35 cellular contexts compared by ENCODE assay signal in genomic region chr2:161898633-161899032, GRCh38.
"Had no signal": no experiment of that assay in that cellular context is flagged by ENCODE, and none has a peak within 500 bp of the region (broad histone marks: within the 10 kb centered on the region; RNA-seq: fewer than 3 reads in every experiment).

No MANE protein-coding gene starts in this region.

- H3K27ac Mint-ChIP-seq: activated B cell treated with CpG ODN at 0.5 μM for 24 hours; activated CD4-positive, alpha-beta memory T cell treated with anti-CD3 and anti-CD28 coated beads for 36 hours; activated CD4-positive, alpha-beta T cell treated with anti-CD3 and anti-CD28 coated beads, Interleukin-2, amount 10 ng/mL, durations not matched to agents 24 days and 14 days; activated CD8-positive, alpha-beta T cell treated with anti-CD3 and anti-CD28 coated beads for 36 hours; activated naive CD4-positive, alpha-beta T cell treated with anti-CD3 and anti-CD28 coated beads, Interleukin-2, amount 10 ng/mL, durations not matched to agents 7 days and 5 days; activated naive CD4-positive, alpha-beta T cell treated with anti-CD3 and anti-CD28 coated beads, Interleukin-2, amount 50 U/mL, for 24 hours; activated naive CD8-positive, alpha-beta T cell; activated naive CD8-positive, alpha-beta T cell treated with anti-CD3 and anti-CD28 coated beads, Interleukin-2, amount 10 ng/mL, durations not matched to agents 7 days and 5 days; activated naive CD8-positive, alpha-beta T cell treated with anti-CD3 and anti-CD28 coated beads, Interleukin-2, amount 50 U/mL, for 24 hours; activated T-cell treated with anti-CD3 and anti-CD28 coated beads, Interleukin-2, amount 50 U/mL, for 72 hours; activated T-helper 1 cell treated with anti-CD3 and anti-CD28 coated beads, Interleukin-12 subunit alpha, Interleukin-12 subunit beta, Interleukin-2, Interleukin-4 antibody, amounts not matched to agents 30 ng/mL and 10 ng/mL and 1 ng/mL, durations not matched to agents 14 hours and 24 hours and 36 hours; activated T-helper 2 cell treated with anti-CD3 and anti-CD28 coated beads, Interferon-gamma antibody, Interleukin-2, Interleukin-4, amounts not matched to agents 10 μg/mL and 5 μg/mL and 100 μg/mL, durations not matched to agents 14 hours and 24 hours and 36 hours; T-helper 1 cell treated with Interleukin-12 subunit alpha and Interleukin-12 subunit beta and Interleukin-4 antibody, amounts not matched to agents 30 μg/mL and 1 μg/mL, for 36 hours; T-helper 2 cell treated with Interferon-gamma antibody and Interleukin-4, amounts not matched to agents 5 μg/mL and 100 μg/mL, for 36 hours had no signal

- H3K4me3 ChIP-seq: body of pancreas, breast epithelium had no signal

- H3K36me3 ChIP-seq: brain microvascular endothelial cell, breast epithelium had no signal

- H3K4me1 ChIP-seq: body of pancreas, breast epithelium had no signal

- H3K27ac ChIP-seq: body of pancreas, brain microvascular endothelial cell, breast epithelium, VCaP had no signal

- H3K27me3 ChIP-seq: body of pancreas, brain microvascular endothelial cell, breast epithelium had no signal

- H3K4me3 Mint-ChIP-seq: activated B cell treated with CpG ODN at 0.5 μM for 24 hours; activated CD4-positive, alpha-beta memory T cell treated with anti-CD3 and anti-CD28 coated beads for 36 hours; activated CD4-positive, alpha-beta T cell treated with anti-CD3 and anti-CD28 coated beads, Interleukin-2, amount 10 ng/mL, durations not matched to agents 24 days and 14 days; activated CD8-positive, alpha-beta T cell treated with anti-CD3 and anti-CD28 coated beads for 36 hours; activated naive CD4-positive, alpha-beta T cell treated with anti-CD3 and anti-CD28 coated beads, Interleukin-2, amount 10 ng/mL, durations not matched to agents 7 days and 5 days; activated naive CD4-positive, alpha-beta T cell treated with anti-CD3 and anti-CD28 coated beads, Interleukin-2, amount 50 U/mL, for 24 hours; activated naive CD8-positive, alpha-beta T cell; activated naive CD8-positive, alpha-beta T cell treated with anti-CD3 and anti-CD28 coated beads, Interleukin-2, amount 10 ng/mL, durations not matched to agents 7 days and 5 days; activated naive CD8-positive, alpha-beta T cell treated with anti-CD3 and anti-CD28 coated beads, Interleukin-2, amount 50 U/mL, for 24 hours; activated T-cell treated with anti-CD3 and anti-CD28 coated beads, Interleukin-2, amount 50 U/mL, for 4 hours; activated T-cell treated with anti-CD3 and anti-CD28 coated beads, Interleukin-2, amount 50 U/mL, for 72 hours; activated T-helper 1 cell treated with anti-CD3 and anti-CD28 coated beads, Interleukin-12 subunit alpha, Interleukin-12 subunit beta, Interleukin-2, Interleukin-4 antibody, amounts not matched to agents 30 ng/mL and 10 ng/mL and 1 ng/mL, durations not matched to agents 14 hours and 24 hours and 36 hours; T-helper 1 cell treated with Interleukin-12 subunit alpha and Interleukin-12 subunit beta and Interleukin-4 antibody, amounts not matched to agents 30 μg/mL and 1 μg/mL, for 36 hours; T-helper 2 cell treated with Interferon-gamma antibody and Interleukin-4, amounts not matched to agents 5 μg/mL and 100 μg/mL, for 36 hours had no signal

- H3K9me3 Mint-ChIP-seq: activated B cell treated with CpG ODN at 0.5 μM for 24 hours; activated CD4-positive, alpha-beta memory T cell treated with anti-CD3 and anti-CD28 coated beads for 36 hours; activated CD8-positive, alpha-beta T cell treated with anti-CD3 and anti-CD28 coated beads for 36 hours; activated naive CD4-positive, alpha-beta T cell treated with anti-CD3 and anti-CD28 coated beads, Interleukin-2, amount 10 ng/mL, durations not matched to agents 7 days and 5 days; activated naive CD4-positive, alpha-beta T cell treated with anti-CD3 and anti-CD28 coated beads, Interleukin-2, amount 50 U/mL, for 24 hours; activated naive CD8-positive, alpha-beta T cell treated with anti-CD3 and anti-CD28 coated beads, Interleukin-2, amount 50 U/mL, for 24 hours; activated T-cell treated with anti-CD3 and anti-CD28 coated beads, Interleukin-2, amount 50 U/mL, for 4 hours; activated T-cell treated with anti-CD3 and anti-CD28 coated beads, Interleukin-2, amount 50 U/mL, for 72 hours; activated T-helper 1 cell treated with anti-CD3 and anti-CD28 coated beads, Interleukin-12 subunit alpha, Interleukin-12 subunit beta, Interleukin-2, Interleukin-4 antibody, amounts not matched to agents 30 ng/mL and 10 ng/mL and 1 ng/mL, durations not matched to agents 14 hours and 24 hours and 36 hours; activated T-helper 2 cell treated with anti-CD3 and anti-CD28 coated beads, Interferon-gamma antibody, Interleukin-2, Interleukin-4, amounts not matched to agents 10 μg/mL and 5 μg/mL and 100 μg/mL, durations not matched to agents 14 hours and 24 hours and 36 hours; T-helper 1 cell treated with Interleukin-12 subunit alpha and Interleukin-12 subunit beta and Interleukin-4 antibody, amounts not matched to agents 30 μg/mL and 1 μg/mL, for 36 hours; T-helper 2 cell treated with Interferon-gamma antibody and Interleukin-4, amounts not matched to agents 5 μg/mL and 100 μg/mL, for 36 hours had no signal

- H3K36me3 Mint-ChIP-seq: activated naive CD4-positive, alpha-beta T cell treated with anti-CD3 and anti-CD28 coated beads, Interleukin-2, amount 10 ng/mL, durations not matched to agents 7 days and 5 days; activated naive CD4-positive, alpha-beta T cell treated with anti-CD3 and anti-CD28 coated beads, Interleukin-2, amount 50 U/mL, for 24 hours had no signal

- ATAC-seq: activated CD8-positive, alpha-beta T cell treated with anti-CD3 and anti-CD28 coated beads for 36 hours; activated naive CD8-positive, alpha-beta T cell treated with anti-CD3 and anti-CD28 coated beads, Interleukin-2, amount 50 U/mL, for 24 hours; activated T-cell treated with anti-CD3 and anti-CD28 coated beads, Interleukin-2, amount 50 U/mL, for 72 hours; body of pancreas had no signal

- H3K9me3 ChIP-seq: body of pancreas, breast epithelium had no signal

- H3K27me3 Mint-ChIP-seq: activated B cell treated with CpG ODN at 0.5 μM for 24 hours; activated naive CD4-positive, alpha-beta T cell treated with anti-CD3 and anti-CD28 coated beads, Interleukin-2, amount 10 ng/mL, durations not matched to agents 7 days and 5 days had no signal

- DNase-seq: activated B cell treated with CpG ODN at 0.5 μM for 24 hours; activated CD4-positive, alpha-beta memory T cell treated with anti-CD3 and anti-CD28 coated beads for 36 hours; activated CD4-positive, alpha-beta T cell treated with anti-CD3 and anti-CD28 coated beads for 4 hours; activated CD4-positive, alpha-beta T cell treated with anti-CD3 and anti-CD28 coated beads, Interleukin-2, amount 10 ng/mL, durations not matched to agents 24 days and 14 days; activated CD4-positive, alpha-beta T cell treated with anti-CD3 and anti-CD28 coated beads, Interleukin-2, amount 50 U/mL, for 1 hour; activated CD4-positive, alpha-beta T cell treated with anti-CD3 and anti-CD28 coated beads, Interleukin-2, amount 50 U/mL, for 4 hours; activated CD4-positive, CD25-positive, alpha-beta regulatory T cell treated with anti-CD3 and anti-CD28 coated beads, Interleukin-2, amount 50 U/mL, for 72 hours; activated CD8-positive, alpha-beta memory T cell treated with anti-CD3 and anti-CD28 coated beads, Interleukin-2, amount 50 U/mL, for 4 hours; activated CD8-positive, alpha-beta T cell treated with anti-CD3 and anti-CD28 coated beads for 36 hours; activated effector memory CD4-positive, alpha-beta T cell treated with Interleukin-2 at 50 U/mL for 16 hours; activated gamma-delta T cell; activated naive CD4-positive, alpha-beta T cell treated with anti-CD3 and anti-CD28 coated beads, Interleukin-2, amount 10 ng/mL, durations not matched to agents 7 days and 5 days; activated naive CD4-positive, alpha-beta T cell treated with Interleukin-2 at 50 U/mL for 16 hours; activated naive CD8-positive, alpha-beta T cell treated with anti-CD3 and anti-CD28 coated beads, Interleukin-2, amount 10 ng/mL, durations not matched to agents 7 days and 5 days; activated naive CD8-positive, alpha-beta T cell treated with anti-CD3 and anti-CD28 coated beads, Interleukin-2, amount 50 U/mL, for 24 hours; activated T-cell treated with anti-CD3 and anti-CD28 coated beads for 4 hours; activated T-cell treated with anti-CD3 and anti-CD28 coated beads, Interleukin-2, amount 50 U/mL, for 1 hour; activated T-cell treated with anti-CD3 and anti-CD28 coated beads, Interleukin-2, amount 50 U/mL, for 4 hours; activated T-cell treated with anti-CD3 and anti-CD28 coated beads, Interleukin-2, amount 50 U/mL, for 72 hours; amygdala; aorta; body of pancreas; brain microvascular endothelial cell; central memory CD4-positive, alpha-beta T cell; SW 1271; T-helper 1 cell; T-helper 9 cell had no signal

- H3K4me1 Mint-ChIP-seq: activated B cell treated with CpG ODN at 0.5 μM for 24 hours; activated CD4-positive, alpha-beta T cell treated with anti-CD3 and anti-CD28 coated beads, Interleukin-2, amount 10 ng/mL, durations not matched to agents 24 days and 14 days; activated naive CD4-positive, alpha-beta T cell treated with anti-CD3 and anti-CD28 coated beads, Interleukin-2, amount 10 ng/mL, durations not matched to agents 7 days and 5 days; activated naive CD8-positive, alpha-beta T cell treated with anti-CD3 and anti-CD28 coated beads, Interleukin-2, amount 50 U/mL, for 24 hours had no signal
